17 cellular contexts compared by ENCODE assay signal in the genomic region with DNA sequence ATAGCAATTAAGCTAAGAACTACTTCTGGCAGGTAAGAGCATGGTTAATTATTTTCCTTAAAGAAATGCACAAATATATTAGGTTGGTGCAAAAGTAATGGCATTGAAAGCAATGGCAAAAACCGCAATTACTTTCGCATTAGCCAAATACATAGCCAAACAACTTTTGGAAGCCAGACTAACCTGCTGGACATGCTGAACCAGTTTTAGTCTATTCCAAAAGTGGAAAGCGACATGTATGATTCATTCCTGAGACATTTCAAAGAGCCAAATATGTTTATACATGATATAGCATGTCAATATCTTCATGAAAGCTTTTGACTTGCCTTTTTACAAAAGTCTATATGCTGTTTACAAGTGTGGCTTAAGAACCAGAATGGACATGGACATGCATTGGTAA.
"Had no signal": no experiment of that assay in that cellular context is flagged by ENCODE, and none has a peak within 500 bp of the region (broad histone marks: within the 10 kb centered on the region; RNA-seq: fewer than 3 reads in every experiment).

No MANE protein-coding gene starts in this region.

- H3K9me3 Mint-ChIP-seq: activated naive CD8-positive, alpha-beta T cell treated with anti-CD3 and anti-CD28 coated beads for 36 hours; activated T-cell treated with anti-CD3 and anti-CD28 coated beads, Interleukin-2, amount 50 U/mL, for 24 hours; stimulated activated naive CD8-positive, alpha-beta T cell treated with anti-CD3 and anti-CD28 coated beads, Interleukin-15, Interleukin-2, amounts not matched to agents 100 ng/mL and 50 ng/mL, for 24 hours; T-helper 2 cell treated with Interferon-gamma antibody and Interleukin-4, amounts not matched to agents 5 μg/mL and 100 μg/mL, for 36 hours had no signal

- H3K4me3 Mint-ChIP-seq: activated CD8-positive, alpha-beta memory T cell treated with anti-CD3 and anti-CD28 coated beads, Interleukin-2, amount 10 ng/mL, durations not matched to agents 7 days and 5 days; activated naive CD8-positive, alpha-beta T cell treated with anti-CD3 and anti-CD28 coated beads for 36 hours; activated T-cell treated with anti-CD3 and anti-CD28 coated beads, Interleukin-2, amount 50 U/mL, for 24 hours; neural crest cell; stimulated activated naive CD8-positive, alpha-beta T cell treated with anti-CD3 and anti-CD28 coated beads, Interleukin-15, Interleukin-2, amounts not matched to agents 100 ng/mL and 50 ng/mL, for 24 hours; T-helper 2 cell treated with Interferon-gamma antibody and Interleukin-4, amounts not matched to agents 5 μg/mL and 100 μg/mL, for 36 hours had no signal

- H3K27ac Mint-ChIP-seq: activated CD8-positive, alpha-beta memory T cell treated with anti-CD3 and anti-CD28 coated beads, Interleukin-2, amount 10 ng/mL, durations not matched to agents 7 days and 5 days; activated naive CD8-positive, alpha-beta T cell treated with anti-CD3 and anti-CD28 coated beads for 36 hours; activated T-cell treated with anti-CD3 and anti-CD28 coated beads, Interleukin-2, amount 50 U/mL, for 24 hours; stimulated activated naive CD8-positive, alpha-beta T cell treated with anti-CD3 and anti-CD28 coated beads, Interleukin-15, Interleukin-2, amounts not matched to agents 100 ng/mL and 50 ng/mL, for 24 hours; T-helper 2 cell treated with Interferon-gamma antibody and Interleukin-4, amounts not matched to agents 5 μg/mL and 100 μg/mL, for 36 hours had no signal

- DNase-seq: activated CD4-positive, alpha-beta T cell treated with anti-CD3 and anti-CD28 coated beads, Interleukin-2, amount 50 U/mL, for 4 hours; activated CD8-positive, alpha-beta memory T cell treated with anti-CD3 and anti-CD28 coated beads, Interleukin-2, amount 10 ng/mL, durations not matched to agents 7 days and 5 days; activated effector memory CD4-positive, alpha-beta T cell treated with Interleukin-2 at 50 U/mL for 16 hours; activated naive CD8-positive, alpha-beta T cell treated with anti-CD3 and anti-CD28 coated beads for 36 hours; activated T-cell treated with anti-CD3 and anti-CD28 coated beads, Interleukin-2, amount 50 U/mL, for 24 hours; effector memory CD4-positive, alpha-beta T cell; erythroblast; foreskin fibroblast; head of caudate nucleus; left ventricle myocardium inferior; mesendoderm; stimulated activated CD4-positive, alpha-beta T cell treated with anti-CD3 and anti-CD28 coated beads, Interleukin-4, amount 100 ng/mL, for 1 hour had no signal

- H3K36me3 Mint-ChIP-seq: activated naive CD8-positive, alpha-beta T cell treated with anti-CD3 and anti-CD28 coated beads for 36 hours had no signal

- ATAC-seq: activated CD4-positive, CD25-positive, alpha-beta regulatory T cell treated with anti-CD3 and anti-CD28 coated beads, Interleukin-2, amount 50 U/mL, for 24 hours; activated CD8-positive, alpha-beta memory T cell treated with anti-CD3 and anti-CD28 coated beads, Interleukin-2, amount 10 ng/mL, durations not matched to agents 7 days and 5 days had no signal

- H3K4me1 Mint-ChIP-seq: activated CD8-positive, alpha-beta memory T cell treated with anti-CD3 and anti-CD28 coated beads, Interleukin-2, amount 10 ng/mL, durations not matched to agents 7 days and 5 days; activated naive CD8-positive, alpha-beta T cell treated with anti-CD3 and anti-CD28 coated beads for 36 hours; neural crest cell had no signal

- H3K27ac ChIP-seq: left ventricle myocardium inferior, thoracic aorta had no signal

- H3K27me3 Mint-ChIP-seq: activated CD8-positive, alpha-beta memory T cell treated with anti-CD3 and anti-CD28 coated beads, Interleukin-2, amount 10 ng/mL, durations not matched to agents 7 days and 5 days; activated naive CD8-positive, alpha-beta T cell treated with anti-CD3 and anti-CD28 coated beads for 36 hours; activated T-cell treated with anti-CD3 and anti-CD28 coated beads, Interleukin-2, amount 50 U/mL, for 24 hours; stimulated activated naive CD8-positive, alpha-beta T cell treated with anti-CD3 and anti-CD28 coated beads, Interleukin-15, Interleukin-2, amounts not matched to agents 100 ng/mL and 50 ng/mL, for 24 hours had no signal
